8 cellular contexts compared by ENCODE assay signal in the genomic region with DNA sequence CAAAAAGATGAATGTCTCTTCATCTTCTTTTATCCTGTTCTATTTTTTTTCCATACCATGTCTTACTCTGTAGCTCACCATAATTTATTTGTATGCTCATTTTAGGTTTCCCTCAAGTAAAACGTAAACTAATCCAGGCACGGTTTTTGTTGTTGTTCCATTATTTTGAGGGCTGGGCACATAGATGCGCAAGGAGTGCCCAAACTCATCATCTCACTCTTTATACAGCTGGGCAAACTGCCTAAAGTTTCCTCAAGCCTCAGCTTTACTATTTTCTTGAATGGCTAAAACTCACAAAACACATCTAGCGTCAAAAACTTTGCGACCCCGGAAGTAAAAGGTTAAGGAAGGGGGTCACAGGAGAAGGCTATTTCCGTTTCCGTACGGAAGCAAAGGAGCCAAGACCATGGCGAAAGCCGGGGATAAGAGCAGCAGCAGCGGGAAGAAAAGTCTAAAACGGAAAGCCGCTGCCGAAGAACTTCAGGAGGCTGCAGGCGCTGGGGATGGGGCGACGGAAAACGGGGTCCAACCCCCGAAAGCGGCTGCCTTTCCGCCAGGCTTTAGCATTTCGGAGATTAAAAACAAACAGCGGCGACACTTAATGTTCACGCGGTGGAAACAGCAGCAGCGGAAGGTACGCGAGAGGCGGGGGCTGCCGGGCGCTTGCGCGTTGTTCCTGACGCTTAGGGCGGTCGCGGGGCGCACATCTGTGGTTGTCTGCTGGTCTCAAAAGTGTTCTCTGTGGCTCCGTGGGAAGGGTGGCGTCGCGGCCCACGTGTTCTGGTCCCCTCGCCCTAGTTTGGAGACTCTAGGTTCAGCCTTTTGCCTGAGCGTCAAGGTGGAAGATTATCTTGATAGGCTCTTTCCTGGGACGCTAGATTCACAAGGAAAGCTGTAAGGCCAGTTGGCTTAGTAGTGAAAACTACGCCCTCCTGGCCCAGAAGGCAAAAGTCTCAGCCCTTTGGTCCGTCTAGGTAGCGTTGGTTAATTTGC. TPM values are rescaled to one million over a fixed set of nuclear protein-coding genes. Genes with fewer than 3 reads are reported as not detected.
DNase-seq lines count a peak whose midpoint lies in the region; ATAC-seq and TF ChIP-seq lines count a peak whose summit lies in the region.

Gene RPF1, plus strand, starts transcription at position 391 of the 993 bp plus-strand sequence. Its CDS starts 16 bp downstream, at position 407.

- H3K36me3 Mint-ChIP-seq in activated CD8-positive, alpha-beta memory T cell treated with anti-CD3 and anti-CD28 coated beads, Interleukin-2, amount 10 ng/mL, durations not matched to agents 7 days and 5 days: peaks cover 32% of the 10 kb centered on the region
- peaks cover 30% of the 10 kb centered on the region for H3K36me3 Mint-ChIP-seq in endodermal cell (ENCODE audit: low read depth)

- peak; percentile 92 for ATAC-seq in GM19468 (IDR thresholded peaks at IDR 0.05; ENCODE audit: extremely low read depth, unreplicated experiment)
- peak; percentile 96 for ATAC-seq in activated CD8-positive, alpha-beta memory T cell treated with anti-CD3 and anti-CD28 coated beads, Interleukin-2, amount 10 ng/mL, durations not matched to agents 7 days and 5 days

- 1 to 6% methylated on average over 25 to 51 of the region's 51 CpGs for WGBS in endodermal cell (ENCODE audit: insufficient coverage in 1 of 2, insufficient read length in 1 of 2), 2 experiments

- no peaks in the 10 kb centered on the region for H3K4me1 ChIP-seq in endodermal cell (ENCODE audit: control insufficient read depth, insufficient read depth, low read length)

- CTCF ChIA-PET in activated CD8-positive, alpha-beta memory T cell treated with anti-CD3 and anti-CD28 coated beads, Interleukin-2, amount 10 ng/mL, durations not matched to agents 7 days and 5 days (lab: Charles Lee): interaction anchor here (0.9 to 2.8 kb wide), 9 partner anchors 8 to 466 kb away, joined by 3 to 13 read pairs (median 4); partner anchors contain the start of genes GNG5 and SPATA1

- peak within 1 kb of the TSS; percentile 71 for H3K9ac ChIP-seq in endodermal cell (ENCODE audit: extremely low read depth, low read length, poor library complexity, severe bottlenecking)

- peaks cover 30% of the 10 kb centered on the region for H3K4me1 Mint-ChIP-seq in activated CD8-positive, alpha-beta memory T cell treated with anti-CD3 and anti-CD28 coated beads, Interleukin-2, amount 10 ng/mL, durations not matched to agents 7 days and 5 days
- H3K4me1 Mint-ChIP-seq in endodermal cell: peaks cover 7% of the 10 kb centered on the region

- peak within 1 kb of the TSS; percentile 92 for H3K4me3 Mint-ChIP-seq in activated CD8-positive, alpha-beta memory T cell treated with anti-CD3 and anti-CD28 coated beads, Interleukin-2, amount 10 ng/mL, durations not matched to agents 7 days and 5 days
- H3K4me3 Mint-ChIP-seq in endodermal cell: peak within 1 kb of the TSS; percentile 97

- H3K27ac Mint-ChIP-seq in activated CD8-positive, alpha-beta memory T cell treated with anti-CD3 and anti-CD28 coated beads, Interleukin-2, amount 10 ng/mL, durations not matched to agents 7 days and 5 days: peak within 1 kb of the TSS; percentile 94
- H3K27ac Mint-ChIP-seq in endodermal cell: peak within 1 kb of the TSS; percentile 99

- H3K27me3 ChIP-seq in endodermal cell (ENCODE audit: control insufficient read depth, insufficient read depth, low read length, poor library complexity, severe bottlenecking): peaks cover 44% of the 10 kb centered on the region

- peaks cover 7% of the 10 kb centered on the region for H3K9me3 Mint-ChIP-seq in activated CD8-positive, alpha-beta memory T cell treated with anti-CD3 and anti-CD28 coated beads, Interleukin-2, amount 10 ng/mL, durations not matched to agents 7 days and 5 days (ENCODE audit: low read depth)
- peaks cover 19% of the 10 kb centered on the region for H3K9me3 Mint-ChIP-seq in endodermal cell

- no peak for TF ChIP-seq CTCF in endodermal cell (conservative IDR thresholded peaks at IDR 0.05)

- peaks cover 21% of the 10 kb centered on the region for H3K27me3 Mint-ChIP-seq in activated CD8-positive, alpha-beta memory T cell treated with anti-CD3 and anti-CD28 coated beads, Interleukin-2, amount 10 ng/mL, durations not matched to agents 7 days and 5 days
- H3K27me3 Mint-ChIP-seq in endodermal cell (ENCODE audit: insufficient read depth): peaks cover 51% of the 10 kb centered on the region

- peaks cover 31% of the 10 kb centered on the region for H3K36me3 ChIP-seq in endodermal cell (ENCODE audit: control insufficient read depth, insufficient read depth, low read length)

- DNase-seq in COLO829 (ENCODE audit: low spot score): peak; percentile 59
- DNase-seq in HS-5 (ENCODE audit: low read depth): peak; percentile 59
- DNase-seq in NOMO-1 (lab: John Stamatoyannopoulos, UW; ENCODE audit: unreplicated experiment in 2 of 2): peak; percentile 70 to 79
- DNase-seq in activated CD8-positive, alpha-beta memory T cell treated with anti-CD3 and anti-CD28 coated beads, Interleukin-2, amount 10 ng/mL, durations not matched to agents 7 days and 5 days: peak; percentile 85
- DNase-seq in endodermal cell: peak; percentile 89
- no peak for DNase-seq in mesenteric fat pad (ENCODE audit: low spot score)
- peak; percentile 49 for DNase-seq in stimulated activated CD8-positive, alpha-beta memory T cell treated with anti-CD3 and anti-CD28 coated beads, Interleukin-15, amount 100 ng/mL, for 1 hour (ENCODE audit: low read depth)

- peaks cover 18% of the 10 kb centered on the region for H3K9me3 ChIP-seq in endodermal cell (ENCODE audit: control insufficient read depth, low read length)

- peak within 1 kb of the TSS; percentile 73 for H3K27ac ChIP-seq in endodermal cell (ENCODE audit: low read depth, low read length)

- H3K4me3 ChIP-seq in endodermal cell (ENCODE audit: low read length): peak within 1 kb of the TSS; percentile 94

RNA-seq across cellular contexts. Expression of gene RPF1, which starts in this region (rescaled TPM):
- total RNA-seq in activated CD8-positive, alpha-beta memory T cell treated with anti-CD3 and anti-CD28 coated beads, Interleukin-2, amount 10 ng/mL, durations not matched to agents 7 days and 5 days: 10 to 100 TPM; 29.7 to 43.2 TPM
- 10 to 100 TPM; 31.6 to 34.0 TPM for total RNA-seq in endodermal cell
- polyA plus RNA-seq in endodermal cell (2013, experiment 1 of 2): 54.9 TPM
- polyA plus RNA-seq in endodermal cell (2013, experiment 2 of 2): 58.0 TPM
- total RNA-seq in mesenteric fat pad: 22.4 TPM
